ENCODE assay signal across 23 cellular contexts in genomic region chr6:135266675-135267074, GRCh38.
DNase-seq lines count a peak whose midpoint lies in the region; ATAC-seq and TF ChIP-seq lines count a peak whose summit lies in the region.
"Had no signal": no experiment of that assay in that cellular context is flagged by ENCODE, and none has a peak within 500 bp of the region (broad histone marks: within the 10 kb centered on the region; RNA-seq: fewer than 3 reads in every experiment).

No MANE protein-coding gene starts in this region.

- no peaks in the 10 kb centered on the region for H3K9me2 ChIP-seq in OCI-LY7 (ENCODE audit: insufficient read depth, low read length)

- no peaks in the 10 kb centered on the region for H3K27me3 ChIP-seq in mucosa of rectum (ENCODE audit: control insufficient read depth in 2 of 2, insufficient read depth in 2 of 2, low read length in 2 of 2)
- H3K27me3 ChIP-seq: cardiac muscle cell, pancreas, thyroid gland had no signal

- peak overlapping the region in 1 of 2 donors; percentile 3 for H3K9ac ChIP-seq in mucosa of rectum (ENCODE audit: low read depth in 1 of 2, low read length in 2 of 2)

- H3K79me2 ChIP-seq in OCI-LY7 (ENCODE audit: insufficient read depth, low read depth, low read length), result no peaks in the 10 kb centered on the region

- no peaks in the 10 kb centered on the region for H3K27me3 Mint-ChIP-seq in activated CD4-positive, alpha-beta T cell treated with anti-CD3 and anti-CD28 coated beads, Interleukin-2, amount 10 ng/mL, durations not matched to agents 7 days and 5 days
- no peaks in the 10 kb centered on the region for H3K27me3 Mint-ChIP-seq in activated T-helper 17 cell treated with anti-CD3 and anti-CD28 coated beads, Interleukin-2, amount 50 U/mL, for 72 hours

- no peak for TF ChIP-seq CTCF in OCI-LY7 (conservative IDR thresholded peaks at IDR 0.05; ENCODE audit: low read length)

- H3K9me3 Mint-ChIP-seq in activated CD4-positive, alpha-beta T cell treated with anti-CD3 and anti-CD28 coated beads, Interleukin-2, amount 10 ng/mL, durations not matched to agents 7 days and 5 days, result no peaks in the 10 kb centered on the region
- H3K9me3 Mint-ChIP-seq in activated T-helper 17 cell treated with anti-CD3 and anti-CD28 coated beads, Interleukin-2, amount 50 U/mL, for 72 hours, result no peaks in the 10 kb centered on the region
- H3K9me3 Mint-ChIP-seq: stimulated activated effector memory CD8-positive, alpha-beta T cell treated with anti-CD3 and anti-CD28 coated beads, Interleukin-12 subunit alpha, Interleukin-12 subunit beta, amount 100 ng/mL, for 72 hours had no signal

- H3K4me1 ChIP-seq in OCI-LY7 (ENCODE audit: insufficient read depth, low read length, poor library complexity, severe bottlenecking), result peaks cover 90% of the 10 kb centered on the region
- peaks cover 35 to 47% of the 10 kb centered on the region in 2 donors for H3K4me1 ChIP-seq in mucosa of rectum (ENCODE audit: control insufficient read depth in 2 of 2, insufficient read depth in 2 of 2, low read length in 2 of 2)
- H3K4me1 ChIP-seq: thyroid gland had no signal

- H3K4me3 Mint-ChIP-seq in activated CD4-positive, alpha-beta T cell treated with anti-CD3 and anti-CD28 coated beads, Interleukin-2, amount 10 ng/mL, durations not matched to agents 7 days and 5 days, result no peak overlapping the region
- no peak overlapping the region for H3K4me3 Mint-ChIP-seq in activated T-helper 17 cell treated with anti-CD3 and anti-CD28 coated beads, Interleukin-2, amount 50 U/mL, for 72 hours
- H3K4me3 Mint-ChIP-seq: stimulated activated effector memory CD8-positive, alpha-beta T cell treated with anti-CD3 and anti-CD28 coated beads, Interleukin-12 subunit alpha, Interleukin-12 subunit beta, amount 100 ng/mL, for 72 hours had no signal

- no peaks in the 10 kb centered on the region for H3K4me1 Mint-ChIP-seq in activated CD4-positive, alpha-beta T cell treated with anti-CD3 and anti-CD28 coated beads, Interleukin-2, amount 10 ng/mL, durations not matched to agents 7 days and 5 days
- H3K4me1 Mint-ChIP-seq in activated T-helper 17 cell treated with anti-CD3 and anti-CD28 coated beads, Interleukin-2, amount 50 U/mL, for 72 hours, result no peaks in the 10 kb centered on the region
- H3K4me1 Mint-ChIP-seq: stimulated activated effector memory CD8-positive, alpha-beta T cell treated with anti-CD3 and anti-CD28 coated beads, Interleukin-12 subunit alpha, Interleukin-12 subunit beta, amount 100 ng/mL, for 72 hours had no signal

- peak overlapping the region; percentile 60 for H3K4me2 ChIP-seq in OCI-LY7 (ENCODE audit: low read length)

- no peaks in the 10 kb centered on the region for H3K36me3 Mint-ChIP-seq in activated CD4-positive, alpha-beta T cell treated with anti-CD3 and anti-CD28 coated beads, Interleukin-2, amount 10 ng/mL, durations not matched to agents 7 days and 5 days (ENCODE audit: low read depth)
- no peaks in the 10 kb centered on the region for H3K36me3 Mint-ChIP-seq in activated T-helper 17 cell treated with anti-CD3 and anti-CD28 coated beads, Interleukin-2, amount 50 U/mL, for 72 hours (ENCODE audit: low read depth)
- H3K36me3 Mint-ChIP-seq: stimulated activated effector memory CD8-positive, alpha-beta T cell treated with anti-CD3 and anti-CD28 coated beads, Interleukin-12 subunit alpha, Interleukin-12 subunit beta, amount 100 ng/mL, for 72 hours had no signal

- intact Hi-C loops in OCI-LY7 (cut with micrococcal nuclease; ENCODE audit: unreplicated experiment), result loop anchor here (2.0 kb wide), 2 partner anchors 84 to 156 kb away; no protein-coding TSS in a partner anchor

- H3K36me3 ChIP-seq in OCI-LY7 (ENCODE audit: insufficient read depth, low read length) (0 out of 2 replicates have a peak, but pooled peaks cover 3% of the 10 kb centered on the region), mucosa of rectum (ENCODE audit: control insufficient read depth in 2 of 2, insufficient read depth in 2 of 2, low read length in 2 of 2) (no peaks in the 10 kb centered on the region)
- H3K36me3 ChIP-seq: cardiac muscle cell, pancreas, thyroid gland, WERI-Rb-1 had no signal

- H3K27ac Mint-ChIP-seq in activated CD4-positive, alpha-beta T cell treated with anti-CD3 and anti-CD28 coated beads, Interleukin-2, amount 10 ng/mL, durations not matched to agents 7 days and 5 days, result no peak overlapping the region
- no peak overlapping the region for H3K27ac Mint-ChIP-seq in activated T-helper 17 cell treated with anti-CD3 and anti-CD28 coated beads, Interleukin-2, amount 50 U/mL, for 72 hours
- H3K27ac Mint-ChIP-seq: stimulated activated effector memory CD8-positive, alpha-beta T cell treated with anti-CD3 and anti-CD28 coated beads, Interleukin-12 subunit alpha, Interleukin-12 subunit beta, amount 100 ng/mL, for 72 hours had no signal

- BruUV-seq in OCI-LY7 (replicated peaks; lab: Mats Ljungman, UMichigan), result no TSS peak

- no peaks in the 10 kb centered on the region for H4K20me1 ChIP-seq in OCI-LY7 (ENCODE audit: insufficient read depth, low read length)

- no peak for ATAC-seq in activated T-helper 17 cell treated with anti-CD3 and anti-CD28 coated beads, Interleukin-2, amount 50 U/mL, for 72 hours (replicated peaks)
- ATAC-seq: GM12878; HCT116; pancreas; sciatic nerve; stimulated activated effector memory CD8-positive, alpha-beta T cell treated with anti-CD3 and anti-CD28 coated beads, Interleukin-12 subunit alpha, Interleukin-12 subunit beta, amount 100 ng/mL, for 72 hours had no signal

- POLR2A ChIA-PET in OCI-LY7 (lab: Charles Lee), result interaction anchor here (0.6 to 2.7 kb wide), 12 partner anchors 13 to 1024 kb away, joined by 3 to 17 read pairs (median 4); no protein-coding TSS in a partner anchor
- POLR2A ChIA-PET in activated CD4-positive, alpha-beta T cell treated with anti-CD3 and anti-CD28 coated beads, Interleukin-2, amount 10 ng/mL, durations not matched to agents 7 days and 5 days (lab: Charles Lee), result no interaction called here

- CTCF ChIA-PET in OCI-LY7 (lab: Charles Lee; ENCODE audit: unreplicated experiment), result interaction anchor here (1.5 kb wide), 1 partner anchor 13 kb away, joined by 5 read pairs; no protein-coding TSS in a partner anchor
- CTCF ChIA-PET in activated CD4-positive, alpha-beta T cell treated with anti-CD3 and anti-CD28 coated beads, Interleukin-2, amount 10 ng/mL, durations not matched to agents 7 days and 5 days (lab: Charles Lee), result no interaction called here

- H3K9me3 ChIP-seq in OCI-LY7 (ENCODE audit: low read length) (no peaks in the 10 kb centered on the region; the same call in 1 of the 2 replicates), mucosa of rectum (ENCODE audit: control insufficient read depth in 2 of 2, low read length in 2 of 2) (no peaks in the 10 kb centered on the region)
- H3K9me3 ChIP-seq: pancreas, thyroid gland had no signal

- H3K27ac ChIP-seq in OCI-LY7 (ENCODE audit: low read depth, low read length, poor library complexity, severe bottlenecking) (peak overlapping the region; percentile 92), mucosa of rectum (ENCODE audit: low read depth in 2 of 2, low read length in 2 of 2) (peak overlapping the region; percentile 77 to 94)
- H3K27ac ChIP-seq: cardiac muscle cell, pancreas, thyroid gland, WERI-Rb-1 had no signal

- peak; percentile 55 for DNase-seq in DMS53 treated with DMSO at 0.1 percent for 48 hours (lab: John Stamatoyannopoulos, UW; ENCODE audit: unreplicated experiment)
- DNase-seq in NCI-H1417 treated with DMSO at 0.1 percent for 48 hours (lab: John Stamatoyannopoulos, UW), result peak; percentile 78
- peak; percentile 93 for DNase-seq in OCI-LY7 (ENCODE audit: low spot score)
- DNase-seq in activated CD4-positive, alpha-beta T cell treated with anti-CD3 and anti-CD28 coated beads, Interleukin-2, amount 10 ng/mL, durations not matched to agents 7 days and 5 days, result no peak
- DNase-seq in NCI-H226, result no peak
- DNase-seq: activated CD4-positive, alpha-beta T cell treated with anti-CD3 and anti-CD28 coated beads, Interleukin-2, amount 50 U/mL, for 4 hours; activated naive CD4-positive, alpha-beta T cell; amygdala; foreskin fibroblast; hippocampal formation; islet precursor cell; pancreas; T-helper 1 cell; thyroid gland; WERI-Rb-1 had no signal

- H3K4me3 ChIP-seq in OCI-LY7 (ENCODE audit: low read depth, low read length, poor library complexity, severe bottlenecking), result peak overlapping the region; percentile 31
- H3K4me3 ChIP-seq in mucosa of rectum (ENCODE audit: low read length in 2 of 2), result peak overlapping the region in 1 of 2 donors; percentile 29
- H3K4me3 ChIP-seq: cardiac muscle cell, GM12878, lung, pancreas, thyroid gland had no signal

- peak overlapping the region; percentile 3; the same call in 1 of the 2 replicates for H2AFZ ChIP-seq in OCI-LY7 (ENCODE audit: low read length)

Comparison
In these comparisons a context has a peak if more than half of its experiments do, and no peak if none do; other contexts are left out.
1. DNase-seq: peak in DMS53 treated with DMSO at 0.1 percent for 48 hours (single experiment), NCI-H1417 treated with DMSO at 0.1 percent for 48 hours (single experiment) and OCI-LY7 (single experiment); none in activated CD4-positive, alpha-beta T cell treated with anti-CD3 and anti-CD28 coated beads, Interleukin-2, amount 10 ng/mL, durations not matched to agents 7 days and 5 days (single experiment) and NCI-H226 (single experiment).